ENCODE assay signal across 12 cellular contexts in the genomic region with DNA sequence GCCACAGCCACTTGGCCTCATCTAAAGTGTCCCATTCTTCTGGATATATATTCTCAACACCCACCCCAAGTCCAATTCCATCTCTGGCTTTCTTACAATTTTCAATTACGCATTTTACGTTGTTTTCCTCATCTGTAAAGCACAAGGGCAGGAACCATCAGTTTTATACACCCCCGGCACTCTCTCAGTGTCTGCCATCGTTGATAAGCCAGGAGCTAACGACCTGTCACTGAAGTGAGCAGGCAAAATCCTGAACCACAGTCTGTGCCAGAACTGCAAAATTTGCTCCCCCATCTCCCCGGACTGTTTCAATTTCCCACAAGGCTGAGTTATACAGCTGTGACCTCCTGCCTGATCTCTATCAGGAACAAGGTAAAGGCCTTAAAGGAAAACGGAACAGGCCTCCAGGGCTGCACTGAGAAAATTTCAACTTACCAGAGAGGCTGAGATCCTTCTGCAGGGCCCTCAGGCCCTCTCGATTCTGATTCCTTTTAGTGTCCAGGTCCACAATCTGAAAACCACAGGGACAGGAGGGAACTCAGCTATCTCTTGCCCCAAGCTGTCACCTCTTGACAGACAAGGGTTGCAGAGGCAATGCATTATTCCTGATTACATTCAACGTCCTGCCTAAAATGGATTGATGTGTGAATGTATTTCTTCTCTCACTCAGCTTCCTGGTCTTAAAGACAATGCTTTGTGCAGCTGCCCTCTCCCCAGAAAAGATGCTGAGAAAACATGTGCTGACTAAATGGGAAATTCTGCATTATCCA. TPM values are rescaled to one million over a fixed set of nuclear protein-coding genes. Genes with fewer than 3 reads are reported as not detected.
DNase-seq lines count a peak whose midpoint lies in the region; ATAC-seq, FAIRE-seq and TF ChIP-seq lines count a peak whose summit lies in the region.
"Had no signal": no experiment of that assay in that cellular context is flagged by ENCODE, and none has a peak within 500 bp of the region (broad histone marks: within the 10 kb centered on the region; RNA-seq: fewer than 3 reads in every experiment).

No MANE protein-coding gene starts in this region.

- intact Hi-C loops in Caco-2 (cut with micrococcal nuclease; ENCODE audit: unreplicated experiment): loop anchor here (5.0 kb wide), 2 partner anchors 67 to 142 kb away; no protein-coding TSS in a partner anchor

- H3K27ac Mint-ChIP-seq in Caco-2 (ENCODE audit: unreplicated experiment): no peak overlapping the region
- H3K27ac Mint-ChIP-seq in astrocyte (ENCODE audit: unreplicated experiment): no peak overlapping the region
- H3K27ac Mint-ChIP-seq in natural killer cell treated with Interleukin-12 subunit alpha and Interleukin-12 subunit beta and Interleukin-15 and Interleukin-18, amount 100 ng/mL, for 72 hours: no peak overlapping the region

- H3K27me3 ChIP-seq in Caco-2 (replicated peaks; ENCODE audit: control insufficient read depth, insufficient read depth, low read length): no peaks in the 10 kb centered on the region
- H3K27me3 ChIP-seq in Karpas-422 (ENCODE audit: low read length): no peaks in the 10 kb centered on the region
- peaks cover 3% of the 10 kb centered on the region for H3K27me3 ChIP-seq in astrocyte (ENCODE audit: insufficient read depth, low read length)
- no peaks in the 10 kb centered on the region for H3K27me3 ChIP-seq in upper lobe of left lung

- peak overlapping the region; percentile 91 for H3K4me2 ChIP-seq in Karpas-422 (ENCODE audit: low read depth, low read length, poor library complexity, severe bottlenecking)
- H3K4me2 ChIP-seq in astrocyte (ENCODE audit: low read length): peak overlapping the region; percentile 98

- no peaks in the 10 kb centered on the region for H3K9me3 Mint-ChIP-seq in Caco-2 (ENCODE audit: unreplicated experiment)
- H3K9me3 Mint-ChIP-seq in astrocyte (ENCODE audit: unreplicated experiment): no peaks in the 10 kb centered on the region
- H3K9me3 Mint-ChIP-seq in natural killer cell treated with Interleukin-12 subunit alpha and Interleukin-12 subunit beta and Interleukin-15 and Interleukin-18, amount 100 ng/mL, for 72 hours: no peaks in the 10 kb centered on the region

- no peak for FAIRE-seq in astrocyte (lab: Jason Lieb, UNC)

- H3K27ac ChIP-seq in Karpas-422 (ENCODE audit: low read length) (no peak overlapping the region), astrocyte (ENCODE audit: low read depth, low read length) (no peak overlapping the region), upper lobe of left lung (no peak overlapping the region)

- H3K9ac ChIP-seq in Karpas-422 (ENCODE audit: low read length) (peak overlapping the region; percentile 93), astrocyte (ENCODE audit: low read length) (peak overlapping the region; percentile 99)

- H3K4me3 ChIP-seq in Caco-2 (ENCODE audit: low read depth, low read length) (peak overlapping the region; percentile 61), Karpas-422 (ENCODE audit: low read length) (peak overlapping the region; percentile 76), astrocyte (ENCODE audit: insufficient read depth, low read depth, low read length) (no peak overlapping the region), upper lobe of left lung (no peak overlapping the region)

- H3K4me1 ChIP-seq in Caco-2: peaks cover 6% of the 10 kb centered on the region; the same call in 1 of the 2 replicates
- H3K4me1 ChIP-seq in Karpas-422 (ENCODE audit: low read length): peaks cover 11% of the 10 kb centered on the region
- peaks cover 11% of the 10 kb centered on the region for H3K4me1 ChIP-seq in astrocyte (ENCODE audit: insufficient read depth, low read length)
- peaks cover 10 to 23% (median 14%) of the 10 kb centered on the region in 4 donors for H3K4me1 ChIP-seq in upper lobe of left lung

- no peak for ATAC-seq in natural killer cell treated with Interleukin-12 subunit alpha and Interleukin-12 subunit beta and Interleukin-15 and Interleukin-18, amount 100 ng/mL, for 72 hours
- no peak for ATAC-seq in upper lobe of left lung (ENCODE audit: low FRiP score in 2 of 2)
- no peak for ATAC-seq in HG03097 (IDR thresholded peaks at IDR 0.05; ENCODE audit: low FRiP score, unreplicated experiment)
- ATAC-seq: activated CD4-positive, CD25-positive, alpha-beta regulatory T cell treated with anti-CD3 and anti-CD28 coated beads, Interleukin-2, amount 50 U/mL, for 24 hours had no signal

- H3K36me3 Mint-ChIP-seq in Caco-2 (ENCODE audit: insufficient read depth, unreplicated experiment): peaks cover 63% of the 10 kb centered on the region
- peaks cover 17% of the 10 kb centered on the region for H3K36me3 Mint-ChIP-seq in astrocyte (ENCODE audit: low read depth, unreplicated experiment)
- H3K36me3 Mint-ChIP-seq in natural killer cell treated with Interleukin-12 subunit alpha and Interleukin-12 subunit beta and Interleukin-15 and Interleukin-18, amount 100 ng/mL, for 72 hours: peaks cover 16% of the 10 kb centered on the region

- BruUV-seq in Caco-2 (replicated peaks; lab: Mats Ljungman, UMichigan): no TSS peak

- H3K79me2 ChIP-seq in Karpas-422 (ENCODE audit: low read length) (peaks cover 36% of the 10 kb centered on the region), astrocyte (ENCODE audit: insufficient read depth, low read length) (peaks cover 32% of the 10 kb centered on the region)

- TF ChIP-seq EP300 in upper lobe of left lung (IDR thresholded peaks at IDR 0.05): no peak

- H3K27me3 Mint-ChIP-seq in Caco-2 (ENCODE audit: insufficient read depth, unreplicated experiment): no peaks in the 10 kb centered on the region
- peaks cover 10% of the 10 kb centered on the region for H3K27me3 Mint-ChIP-seq in astrocyte (ENCODE audit: low read depth, unreplicated experiment)
- H3K27me3 Mint-ChIP-seq in natural killer cell treated with Interleukin-12 subunit alpha and Interleukin-12 subunit beta and Interleukin-15 and Interleukin-18, amount 100 ng/mL, for 72 hours: peaks cover 6 to 10% of the 10 kb centered on the region in 2 donors

- no peak for DNase-seq in Caco-2
- DNase-seq in Karpas-422: no peak
- DNase-seq in astrocyte (ENCODE audit: low read depth): no peak
- DNase-seq in natural killer cell treated with Interleukin-12 subunit alpha and Interleukin-12 subunit beta and Interleukin-15 and Interleukin-18, amount 100 ng/mL, for 72 hours (ENCODE audit: low spot score): no peak
- DNase-seq in AG20443 (ENCODE audit: low spot score): no peak
- DNase-seq in amygdala (lab: John Stamatoyannopoulos, UW): no peak
- DNase-seq in upper lobe of left lung: no peak
- DNase-seq: NCI-H774 had no signal

- POLR2A ChIA-PET in Caco-2 (lab: Charles Lee): no interaction called here

- CTCF ChIA-PET in Caco-2 (lab: Charles Lee): interaction anchor here (0.6 to 4.5 kb wide), 6 partner anchors 15 to 126 kb away, joined by 3 to 110 read pairs (median 15); no protein-coding TSS in a partner anchor

- no peak for TF ChIP-seq POLR2A in upper lobe of left lung (IDR thresholded peaks at IDR 0.05)

- WGBS in upper lobe of left lung, 2 donors: 79 to 86% methylated on average over 9 of the region's 9 CpGs

- H4K20me1 ChIP-seq in Karpas-422 (ENCODE audit: insufficient read depth, low read depth, low read length) (peaks cover 13% of the 10 kb centered on the region; the same call in 1 of the 2 replicates), astrocyte (ENCODE audit: insufficient read depth, low read length) (peaks cover 39% of the 10 kb centered on the region)

- H3K36me3 ChIP-seq in Caco-2 (ENCODE audit: control insufficient read depth, insufficient read depth, low read length) (peaks cover 10% of the 10 kb centered on the region), Karpas-422 (ENCODE audit: insufficient read depth, low read length) (peaks cover 41% of the 10 kb centered on the region), astrocyte (ENCODE audit: insufficient read depth, low read length) (peaks cover 26% of the 10 kb centered on the region), upper lobe of left lung (peaks cover 17 to 45% (median 42%) of the 10 kb centered on the region in 4 donors)

- no peak for TF ChIP-seq CTCF in Caco-2 (IDR thresholded peaks at IDR 0.05; ENCODE audit: insufficient read depth in 1 of 2, low read depth in 1 of 2, low read length in 1 of 2, severe bottlenecking in 1 of 2, unreplicated experiment in 1 of 2)
- no peak for TF ChIP-seq CTCF in astrocyte (IDR thresholded peaks at IDR 0.05; ENCODE audit: insufficient read depth, low read depth, low read length)
- no peak for TF ChIP-seq CTCF in upper lobe of left lung (IDR thresholded peaks at IDR 0.05)

- no peaks in the 10 kb centered on the region for H3K9me3 ChIP-seq in Caco-2
- H3K9me3 ChIP-seq in Karpas-422 (ENCODE audit: low read length): peaks cover 7% of the 10 kb centered on the region; the same call in 1 of the 2 replicates
- no peaks in the 10 kb centered on the region for H3K9me3 ChIP-seq in astrocyte (ENCODE audit: insufficient read depth, low read depth, low read length)
- H3K9me3 ChIP-seq in upper lobe of left lung: peaks cover 0 to 4% (median 0%) of the 10 kb centered on the region in 4 donors

- no peaks in the 10 kb centered on the region for H3K9me2 ChIP-seq in Karpas-422 (replicated peaks; ENCODE audit: insufficient read depth, low read length)

- peaks cover 11% of the 10 kb centered on the region for H3K4me1 Mint-ChIP-seq in Caco-2 (ENCODE audit: low read depth, unreplicated experiment)
- H3K4me1 Mint-ChIP-seq in astrocyte (ENCODE audit: low read depth, unreplicated experiment): peaks cover 6% of the 10 kb centered on the region
- peaks cover 30 to 33% of the 10 kb centered on the region in 2 donors for H3K4me1 Mint-ChIP-seq in natural killer cell treated with Interleukin-12 subunit alpha and Interleukin-12 subunit beta and Interleukin-15 and Interleukin-18, amount 100 ng/mL, for 72 hours (ENCODE audit: low read depth in 2 of 2)

- H2AFZ ChIP-seq in Karpas-422 (ENCODE audit: low read length): no peak overlapping the region
- no peak overlapping the region for H2AFZ ChIP-seq in astrocyte (ENCODE audit: low read depth, low read length)

- H3K4me3 Mint-ChIP-seq in Caco-2 (ENCODE audit: unreplicated experiment) (peak overlapping the region; percentile 95), astrocyte (ENCODE audit: unreplicated experiment) (peak overlapping the region; percentile 94)
- peak overlapping the region; percentile 98 for H3K4me3 Mint-ChIP-seq in natural killer cell treated with Interleukin-12 subunit alpha and Interleukin-12 subunit beta and Interleukin-15 and Interleukin-18, amount 100 ng/mL, for 72 hours

RNA-seq across cellular contexts. Expression of gene PDRG1, which starts 1.8 kb away (rescaled TPM):
- total RNA-seq in Caco-2 (2022): 55.7 and 56.8 TPM in 2 replicates
- total RNA-seq in Karpas-422 (2014; rRNA removed; shearing (Covaris generic); ENCODE audit: low replicate concordance): 5.7 and 10.7 TPM in 2 replicates
- 16.2 and 20.6 TPM in 2 replicates for total RNA-seq in astrocyte
- total RNA-seq in natural killer cell treated with Interleukin-12 subunit alpha and Interleukin-12 subunit beta and Interleukin-15 and Interleukin-18, amount 100 ng/mL, for 72 hours: 10 to 100 TPM; 15.6 to 18.7 TPM
- 10 to 100 TPM in 2 of 6 donors, 1 to 10 TPM in 4; 3.0 to 11.8 (median 7.9) TPM for total RNA-seq in upper lobe of left lung

RNA-seq across cellular contexts. Expression of gene XKR7, which starts 17.9 kb away (rescaled TPM):
- total RNA-seq in Caco-2 (2022): not detected in 2 replicates
- total RNA-seq in Karpas-422 (2014; rRNA removed; shearing (Covaris generic); ENCODE audit: low replicate concordance): under 0.01 TPM in 1 of 2 replicates, not detected in the other
- 0.36 and 0.48 TPM in 2 replicates for total RNA-seq in astrocyte
- under 1 TPM in 1 of 2 donors, not detected in 1; 0.05 TPM for total RNA-seq in natural killer cell treated with Interleukin-12 subunit alpha and Interleukin-12 subunit beta and Interleukin-15 and Interleukin-18, amount 100 ng/mL, for 72 hours
- total RNA-seq in upper lobe of left lung: under 1 TPM in 3 of 6 donors, not detected in 3; under 0.01 to 0.07 (median 0.06) TPM
- total RNA-seq: glomerular endothelial cell, myocyte had no signal

Comparison
In these comparisons a context has a peak if more than half of its experiments do, and no peak if none do; other contexts are left out.
1. H3K4me3 ChIP-seq: peak in Caco-2 (single experiment) and Karpas-422 (single experiment); none in astrocyte (single experiment) and upper lobe of left lung (0 of 4).
2. Peak in every context shown above with its lines, with median percentiles within 50 percentile points of each other: H3K4me3 Mint-ChIP-seq.